25 cellular contexts compared by ENCODE assay signal in the genomic region with DNA sequence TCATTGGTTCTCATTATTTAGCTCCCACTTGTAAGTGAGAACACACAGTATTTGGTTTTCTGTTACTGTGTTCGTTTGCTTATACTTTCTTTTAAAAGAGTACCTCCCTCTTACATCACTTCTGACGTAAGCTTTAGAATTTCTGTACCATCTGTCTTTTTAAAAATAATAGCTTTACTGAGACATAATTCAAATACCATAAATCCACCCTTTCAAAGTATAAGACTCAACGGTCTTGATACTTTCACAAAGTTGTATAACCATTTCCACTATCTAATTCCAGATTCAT.
DNase-seq lines count a peak whose midpoint lies in the region; ATAC-seq and TF ChIP-seq lines count a peak whose summit lies in the region.
"Had no signal": no experiment of that assay in that cellular context is flagged by ENCODE, and none has a peak within 500 bp of the region (broad histone marks: within the 10 kb centered on the region; RNA-seq: fewer than 3 reads in every experiment).

No MANE protein-coding gene starts in this region.

- H3F3A ChIP-seq in PC-9 (ENCODE audit: insufficient read depth, low read depth), result peaks cover 23% of the 10 kb centered on the region

- no peak for DNase-seq in T-helper 2 cell treated with Interferon-gamma antibody and Interleukin-4, amounts not matched to agents 5 μg/mL and 100 μg/mL, for 36 hours (ENCODE audit: low spot score)
- DNase-seq in T-helper 2 cell (no peak), PC-9 (no peak), foreskin keratinocyte (no peak), progenitor cell of endocrine pancreas (ENCODE audit: low spot score, unreplicated experiment) (no peak), DMS 273 (lab: John Stamatoyannopoulos, UW; ENCODE audit: unreplicated experiment) (no peak), transverse colon (no peak), lower leg skin (ENCODE audit: low spot score in 2 of 2) (no peak)
- DNase-seq: activated CD4-positive, alpha-beta memory T cell treated with anti-CD3 and anti-CD28 coated beads for 36 hours; activated effector memory CD4-positive, alpha-beta T cell treated with Interleukin-2 at 50 U/mL for 16 hours; activated naive CD8-positive, alpha-beta T cell treated with anti-CD3 and anti-CD28 coated beads for 36 hours; BE2C; DMS79; effector CD4-positive, alpha-beta T cell; erythroblast; heart right ventricle; left lung; NCI-H1048; NCI-H187 treated with DMSO at 0.1 percent for 48 hours; SHP77 treated with DMSO at 0.1 percent for 48 hours; stimulated activated CD4-positive, alpha-beta T cell treated with anti-CD3 and anti-CD28 coated beads, Interleukin-2, amount 100 ng/mL, for 24 hours had no signal

- no peak for TF ChIP-seq EP300 in transverse colon (IDR thresholded peaks at IDR 0.05; ENCODE audit: low read depth)

- no peak for ATAC-seq in foreskin keratinocyte
- ATAC-seq: activated CD4-positive, CD25-positive, alpha-beta regulatory T cell treated with anti-CD3 and anti-CD28 coated beads, Interleukin-2, amount 50 U/mL, for 24 hours; stimulated activated effector memory CD8-positive, alpha-beta T cell treated with anti-CD3 and anti-CD28 coated beads, Interleukin-12 subunit alpha, Interleukin-12 subunit beta, amount 100 ng/mL, for 72 hours had no signal

- H3K36me3 Mint-ChIP-seq in T-helper 2 cell treated with Interferon-gamma antibody and Interleukin-4, amounts not matched to agents 5 μg/mL and 100 μg/mL, for 36 hours (ENCODE audit: low read depth), result no peaks in the 10 kb centered on the region
- peaks cover 3% of the 10 kb centered on the region for H3K36me3 Mint-ChIP-seq in progenitor cell of endocrine pancreas (ENCODE audit: insufficient read depth)
- H3K36me3 Mint-ChIP-seq: stimulated activated effector memory CD8-positive, alpha-beta T cell treated with anti-CD3 and anti-CD28 coated beads, Interleukin-12 subunit alpha, Interleukin-12 subunit beta, amount 100 ng/mL, for 72 hours had no signal

- H3K4me2 ChIP-seq in PC-9, result peak overlapping the region; percentile 74
- H3K4me2 ChIP-seq: neural progenitor cell had no signal

- intact Hi-C loops in PC-9 (cut with micrococcal nuclease; ENCODE audit: unreplicated experiment) (loop anchor here (2.0 kb wide), 2 partner anchors 49 to 77 kb away; no protein-coding TSS in a partner anchor), transverse colon (cut with DNase I; ENCODE audit: low total_unique reads) (no loop called here), lower leg skin (cut with DNase I; ENCODE audit: low total_unique reads) (no loop called here)

- POLR2A ChIA-PET in PC-9 (lab: Charles Lee; ENCODE audit: unreplicated experiment), result interaction anchor here (0.5 to 0.7 kb wide), 2 partner anchors 171 to 749 kb away, joined by 6 to 7 read pairs; no protein-coding TSS in a partner anchor

- peaks cover 25% of the 10 kb centered on the region for H3K4me1 Mint-ChIP-seq in T-helper 2 cell treated with Interferon-gamma antibody and Interleukin-4, amounts not matched to agents 5 μg/mL and 100 μg/mL, for 36 hours (ENCODE audit: low read depth)
- H3K4me1 Mint-ChIP-seq in progenitor cell of endocrine pancreas (ENCODE audit: low read depth), result peaks cover 33% of the 10 kb centered on the region

- no peaks in the 10 kb centered on the region for H3K9me3 Mint-ChIP-seq in T-helper 2 cell treated with Interferon-gamma antibody and Interleukin-4, amounts not matched to agents 5 μg/mL and 100 μg/mL, for 36 hours
- no peaks in the 10 kb centered on the region for H3K9me3 Mint-ChIP-seq in progenitor cell of endocrine pancreas (ENCODE audit: low read depth)
- H3K9me3 Mint-ChIP-seq: activated CD4-positive, alpha-beta memory T cell treated with anti-CD3 and anti-CD28 coated beads for 36 hours; activated naive CD8-positive, alpha-beta T cell treated with anti-CD3 and anti-CD28 coated beads for 36 hours; neural progenitor cell; stimulated activated effector memory CD8-positive, alpha-beta T cell treated with anti-CD3 and anti-CD28 coated beads, Interleukin-12 subunit alpha, Interleukin-12 subunit beta, amount 100 ng/mL, for 72 hours had no signal

- H3K36me3 ChIP-seq in PC-9 (ENCODE audit: low read depth) (no peaks in the 10 kb centered on the region), transverse colon (no peaks in the 10 kb centered on the region)
- H3K36me3 ChIP-seq: BE2C, heart right ventricle, left lung, neural progenitor cell had no signal

- peak overlapping the region; percentile 32; the same call in 1 of the 2 replicates for H3K4me3 ChIP-seq in PC-9
- H3K4me3 ChIP-seq in transverse colon, result no peak overlapping the region
- no peak overlapping the region for H3K4me3 ChIP-seq in lower leg skin (ENCODE audit: low read depth, poor library complexity, severe bottlenecking)
- H3K4me3 ChIP-seq: heart right ventricle, left lung, neural progenitor cell had no signal

- no peaks in the 10 kb centered on the region; the same call in 1 of the 2 replicates for H4K20me1 ChIP-seq in PC-9 (ENCODE audit: insufficient read depth)

- H3K27ac ChIP-seq in PC-9 (peak overlapping the region; percentile 95), foreskin keratinocyte (peak overlapping the region; percentile 61), transverse colon (no peak overlapping the region)
- H3K27ac ChIP-seq: HL-60, neural progenitor cell had no signal

- 76 to 79% methylated on average over 3 of the region's 3 CpGs for WGBS in transverse colon (ENCODE audit: low coverage in 1 of 2), 2 donors
- 93 to 94% methylated on average over 3 of the region's 3 CpGs for WGBS in lower leg skin, 2 donors

- no peaks in the 10 kb centered on the region for H3K27me3 Mint-ChIP-seq in T-helper 2 cell treated with Interferon-gamma antibody and Interleukin-4, amounts not matched to agents 5 μg/mL and 100 μg/mL, for 36 hours (ENCODE audit: low read depth)
- H3K27me3 Mint-ChIP-seq in progenitor cell of endocrine pancreas, result no peaks in the 10 kb centered on the region
- H3K27me3 Mint-ChIP-seq: activated CD4-positive, alpha-beta memory T cell treated with anti-CD3 and anti-CD28 coated beads for 36 hours; activated naive CD8-positive, alpha-beta T cell treated with anti-CD3 and anti-CD28 coated beads for 36 hours had no signal

- no TSS peak for BruUV-seq in PC-9 (replicated peaks; lab: Mats Ljungman, UMichigan)

- H3K9me3 ChIP-seq in PC-9 (ENCODE audit: insufficient read depth, low read depth) (no peaks in the 10 kb centered on the region), transverse colon (no peaks in the 10 kb centered on the region)
- H3K9me3 ChIP-seq: BE2C, heart right ventricle, left lung had no signal

- in situ Hi-C loops in transverse colon (cut with MboI; ENCODE audit: low pct_ligation_motif_present in 1 of 4, low pct_unique_long_range_greater_than_20kb in 1 of 4, low sequenced_read_pairs in 3 of 4), result no loop called here

- H3K79me2 ChIP-seq in PC-9 (ENCODE audit: low read depth), result no peaks in the 10 kb centered on the region

- CTCF ChIA-PET in PC-9 (lab: Charles Lee), result interaction anchor here (0.6 to 1.0 kb wide), 2 partner anchors 56 to 122 kb away, joined by 3 to 4 read pairs; no protein-coding TSS in a partner anchor

- no peaks in the 10 kb centered on the region for H3K9me2 ChIP-seq in PC-9 (ENCODE audit: insufficient read depth)

- TF ChIP-seq POLR2A in transverse colon (IDR thresholded peaks at IDR 0.05), result no peak
- TF ChIP-seq POLR2A in lower leg skin (IDR thresholded peaks at IDR 0.05), result no peak

- peaks cover 46% of the 10 kb centered on the region for H3K4me1 ChIP-seq in PC-9 (replicated peaks; ENCODE audit: insufficient read depth)
- peaks cover 15% of the 10 kb centered on the region for H3K4me1 ChIP-seq in foreskin keratinocyte
- H3K4me1 ChIP-seq in transverse colon, result peaks cover 0 to 16% (median 3%) of the 10 kb centered on the region in 4 donors
- H3K4me1 ChIP-seq: BE2C, neural progenitor cell had no signal

- H3K27me3 ChIP-seq in PC-9 (ENCODE audit: insufficient read depth, low read depth) (no peaks in the 10 kb centered on the region), foreskin keratinocyte (no peaks in the 10 kb centered on the region), transverse colon (no peaks in the 10 kb centered on the region)
- H3K27me3 ChIP-seq: BE2C, heart right ventricle, left lung, neural progenitor cell had no signal

- TF ChIP-seq CTCF in PC-9 (conservative IDR thresholded peaks at IDR 0.05) (no peak), foreskin keratinocyte (conservative IDR thresholded peaks at IDR 0.05) (no peak), progenitor cell of endocrine pancreas (IDR thresholded peaks at IDR 0.05; ENCODE audit: unreplicated experiment) (no peak), transverse colon (IDR thresholded peaks at IDR 0.05) (no peak), lower leg skin (IDR thresholded peaks at IDR 0.05) (no peak)

- peak overlapping the region; percentile 60 for H3K27ac Mint-ChIP-seq in T-helper 2 cell treated with Interferon-gamma antibody and Interleukin-4, amounts not matched to agents 5 μg/mL and 100 μg/mL, for 36 hours
- H3K27ac Mint-ChIP-seq in progenitor cell of endocrine pancreas, result peak overlapping the region; percentile 83
- H3K27ac Mint-ChIP-seq: activated CD4-positive, alpha-beta memory T cell treated with anti-CD3 and anti-CD28 coated beads for 36 hours; activated naive CD8-positive, alpha-beta T cell treated with anti-CD3 and anti-CD28 coated beads for 36 hours; neural progenitor cell; stimulated activated effector memory CD8-positive, alpha-beta T cell treated with anti-CD3 and anti-CD28 coated beads, Interleukin-12 subunit alpha, Interleukin-12 subunit beta, amount 100 ng/mL, for 72 hours had no signal

- no peak overlapping the region for H3K4me3 Mint-ChIP-seq in T-helper 2 cell treated with Interferon-gamma antibody and Interleukin-4, amounts not matched to agents 5 μg/mL and 100 μg/mL, for 36 hours
- no peak overlapping the region for H3K4me3 Mint-ChIP-seq in progenitor cell of endocrine pancreas (ENCODE audit: low read depth)
- H3K4me3 Mint-ChIP-seq: activated CD4-positive, alpha-beta memory T cell treated with anti-CD3 and anti-CD28 coated beads for 36 hours; activated naive CD8-positive, alpha-beta T cell treated with anti-CD3 and anti-CD28 coated beads for 36 hours; neural progenitor cell; stimulated activated effector memory CD8-positive, alpha-beta T cell treated with anti-CD3 and anti-CD28 coated beads, Interleukin-12 subunit alpha, Interleukin-12 subunit beta, amount 100 ng/mL, for 72 hours had no signal

- H2AFZ ChIP-seq in PC-9, result 0 out of 2 replicates have a peak overlapping the region, but pooled peaks have one; percentile 56
- H2AFZ ChIP-seq: neural progenitor cell had no signal

Comparison
In these comparisons a context has a peak if more than half of its experiments do, and no peak if none do; other contexts are left out.
1. H3K27ac ChIP-seq: peak in PC-9 (single experiment) and foreskin keratinocyte (single experiment); none in transverse colon (0 of 4).